Comparison of ENCODE assay signal across 18 cellular contexts in the genomic region with DNA sequence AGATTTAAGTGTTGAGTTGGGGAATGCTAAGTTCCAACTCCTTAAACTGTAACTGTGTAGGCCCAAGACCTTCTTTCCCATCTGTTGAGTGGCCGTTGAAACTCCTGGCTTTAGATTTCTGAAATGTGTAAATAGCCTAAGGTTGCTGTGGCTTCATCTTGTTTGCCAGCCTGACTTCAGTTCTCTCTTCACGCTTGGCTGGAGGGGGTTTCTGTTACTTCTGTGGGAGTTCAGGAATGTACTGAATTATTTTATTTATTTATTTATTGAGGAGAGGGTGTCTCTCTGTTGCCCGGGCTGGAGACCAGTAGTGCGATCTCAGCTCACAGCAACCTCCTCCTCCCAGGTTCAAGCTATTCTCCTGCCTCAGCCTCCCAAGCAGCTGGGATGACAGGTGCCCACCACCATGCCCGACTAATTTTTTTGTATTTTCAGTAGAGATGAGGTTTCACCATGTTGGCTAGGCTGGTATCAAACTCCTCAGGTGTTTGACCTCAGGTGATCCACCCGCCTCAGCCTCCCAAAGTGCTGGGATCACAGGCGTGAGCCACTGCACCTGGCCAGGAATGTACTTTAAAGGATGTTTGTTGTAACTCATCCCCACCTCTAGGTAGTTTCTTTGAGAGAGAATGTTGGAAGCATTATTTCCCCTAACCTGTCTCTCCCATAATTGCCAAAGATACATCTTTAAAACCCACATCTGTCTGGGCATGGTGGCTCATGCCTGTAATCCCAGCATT. TPM values are rescaled to one million over a fixed set of nuclear protein-coding genes. Genes with fewer than 3 reads are reported as not detected.
DNase-seq lines count a peak whose midpoint lies in the region; TF ChIP-seq lines count a peak whose summit lies in the region.
"Had no signal": no experiment of that assay in that cellular context is flagged by ENCODE, and none has a peak within 500 bp of the region (broad histone marks: within the 10 kb centered on the region; RNA-seq: fewer than 3 reads in every experiment).

No MANE protein-coding gene starts in this region.

- no peaks in the 10 kb centered on the region for H3K36me3 Mint-ChIP-seq in osteocyte (ENCODE audit: unreplicated experiment)
- H3K36me3 Mint-ChIP-seq: CD4-positive, CD25-positive, alpha-beta regulatory T cell had no signal

- no peaks in the 10 kb centered on the region for H3K36me3 ChIP-seq in kidney epithelial cell (ENCODE audit: control insufficient read depth, insufficient read depth, low read length)
- H3K36me3 ChIP-seq: BE2C had no signal

- H3K9me3 Mint-ChIP-seq in osteocyte (ENCODE audit: unreplicated experiment), result no peaks in the 10 kb centered on the region

- no peak overlapping the region for H3K4me3 ChIP-seq in kidney epithelial cell (ENCODE audit: low read depth, low read length)
- H3K4me3 ChIP-seq: A549 had no signal

- no peaks in the 10 kb centered on the region for H3K27me3 ChIP-seq in kidney epithelial cell (ENCODE audit: control insufficient read depth, insufficient read depth, low read length)
- H3K27me3 ChIP-seq: BE2C had no signal

- DNase-seq in H4 (ENCODE audit: low spot score) (peak; percentile 50), kidney epithelial cell (ENCODE audit: low read depth) (peak; percentile 61), osteocyte (ENCODE audit: extremely low spot score, unreplicated experiment) (no peak), GM13977 (ENCODE audit: low spot score) (no peak), NCI-H1694 (lab: John Stamatoyannopoulos, UW) (no peak), middle frontal gyrus (ENCODE audit: extremely low spot score, low spot score) (no peak)
- DNase-seq: BE2C; CD4-positive, CD25-positive, alpha-beta regulatory T cell; COR-L47; DMS 273 treated with DMSO at 0.1 percent for 48 hours; GOT3; KBM-7; NCI-H1105 treated with DMSO at 0.1 percent for 48 hours; NCI-H2171 treated with DMSO at 0.1 percent for 48 hours; Right ventricle myocardium superior had no signal

- H3K27ac ChIP-seq in VCaP, result peak overlapping the region; percentile 26; the same call in 1 of the 2 replicates
- H3K27ac ChIP-seq: A549 had no signal

- peak overlapping the region; percentile 10 for H3K27ac Mint-ChIP-seq in osteocyte (ENCODE audit: unreplicated experiment)
- H3K27ac Mint-ChIP-seq: CD4-positive, CD25-positive, alpha-beta regulatory T cell had no signal

- TF ChIP-seq CTCF in VCaP (conservative IDR thresholded peaks at IDR 0.05) (no peak), kidney epithelial cell (IDR thresholded peaks at IDR 0.05; ENCODE audit: insufficient read depth, low read length, poor library complexity, severe bottlenecking) (no peak), osteocyte (IDR thresholded peaks at IDR 0.05) (no peak), GM13977 (IDR thresholded peaks at IDR 0.05; ENCODE audit: extremely low read depth, insufficient read depth, missing control alignments) (no peak)

- no peaks in the 10 kb centered on the region for H3K27me3 Mint-ChIP-seq in osteocyte (ENCODE audit: unreplicated experiment)

- H3K4me3 Mint-ChIP-seq in osteocyte (ENCODE audit: unreplicated experiment), result no peak overlapping the region

- H3K4me1 Mint-ChIP-seq in osteocyte (ENCODE audit: unreplicated experiment), result peaks cover 27% of the 10 kb centered on the region
- H3K4me1 Mint-ChIP-seq: CD4-positive, CD25-positive, alpha-beta regulatory T cell had no signal

- in situ Hi-C loops in GM13977 (cut with MboI; ENCODE audit: low pct_unique_long_range_greater_than_20kb, low sequenced_read_pairs, unreplicated experiment), result no loop called here

RNA-seq across cellular contexts. Expression of a gene that starts 5.9 kb away (rescaled TPM):
- 0.83 and 3.5 TPM in 2 replicates for total RNA-seq in H4 (2014; rRNA removed; shearing (Covaris generic))
- total RNA-seq in kidney epithelial cell (26.9 and 30.9 TPM in 2 replicates), osteocyte (0.73 and 1.3 TPM in 2 replicates)
- total RNA-seq: CD4-positive, CD25-positive, alpha-beta regulatory T cell; HT1080 had no signal

Comparison
In these comparisons a context has a peak if more than half of its experiments do, and no peak if none do; other contexts are left out.
1. DNase-seq: peak in H4 (single experiment) and kidney epithelial cell (single experiment); none in osteocyte (single experiment), GM13977 (single experiment), NCI-H1694 (single experiment) and middle frontal gyrus (single experiment).